In the genomic region with DNA sequence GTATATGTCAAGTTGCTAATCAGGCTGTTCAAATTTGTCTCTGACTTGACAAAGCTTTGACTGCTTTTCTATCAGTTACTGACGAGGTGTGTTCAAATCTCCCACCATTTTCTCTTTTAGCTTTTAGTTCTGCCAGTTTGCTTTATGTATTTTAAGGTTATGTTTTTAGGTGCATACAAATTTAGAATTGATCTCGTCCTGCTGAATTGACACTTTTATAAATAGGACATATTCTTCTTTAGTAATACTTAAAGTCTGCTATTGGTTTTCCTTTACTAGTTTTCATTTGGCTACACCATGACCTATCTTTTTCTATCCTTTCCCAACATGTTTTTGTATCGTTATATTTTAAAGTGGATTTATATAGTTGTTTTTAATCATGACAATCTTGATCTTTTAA, we compare ENCODE assay signal across 30 cellular contexts.
"Had no signal": no experiment of that assay in that cellular context is flagged by ENCODE, and none has a peak within 500 bp of the region (broad histone marks: within the 10 kb centered on the region; RNA-seq: fewer than 3 reads in every experiment).

No MANE protein-coding gene starts in this region.

- H3K27ac Mint-ChIP-seq: activated CD4-positive, alpha-beta memory T cell treated with anti-CD3 and anti-CD28 coated beads for 36 hours; activated CD4-positive, alpha-beta T cell treated with anti-CD3 and anti-CD28 coated beads for 36 hours; activated CD4-positive, alpha-beta T cell treated with anti-CD3 and anti-CD28 coated beads, Interleukin-2, amount 10 ng/mL, durations not matched to agents 24 days and 14 days; activated CD8-positive, alpha-beta memory T cell treated with anti-CD3 and anti-CD28 coated beads, Interleukin-2, amount 10 ng/mL, durations not matched to agents 7 days and 5 days; activated CD8-positive, alpha-beta T cell treated with anti-CD3 and anti-CD28 coated beads, Interleukin-2, amount 10 ng/mL, durations not matched to agents 7 days and 5 days; activated naive CD4-positive, alpha-beta T cell treated with anti-CD3 and anti-CD28 coated beads for 36 hours; activated naive CD4-positive, alpha-beta T cell treated with anti-CD3 and anti-CD28 coated beads, Interleukin-2, amount 50 U/mL, for 24 hours; activated naive CD8-positive, alpha-beta T cell treated with anti-CD3 and anti-CD28 coated beads for 36 hours; activated naive CD8-positive, alpha-beta T cell treated with anti-CD3 and anti-CD28 coated beads, Interleukin-2, amount 50 U/mL, for 24 hours; activated T-helper 1 cell treated with anti-CD3 and anti-CD28 coated beads, Interleukin-12 subunit alpha, Interleukin-12 subunit beta, Interleukin-2, Interleukin-4 antibody, amounts not matched to agents 30 ng/mL and 10 ng/mL and 1 ng/mL, durations not matched to agents 14 hours and 24 hours and 36 hours; activated T-helper 2 cell treated with anti-CD3 and anti-CD28 coated beads, Interferon-gamma antibody, Interleukin-2, Interleukin-4, amounts not matched to agents 10 μg/mL and 5 μg/mL and 100 μg/mL, durations not matched to agents 14 hours and 24 hours and 36 hours; dendritic cell treated with granulocyte-macrophage colony-stimulating factor and Interleukin-4, amounts not matched to agents 40 ng/mL and 50 ng/mL, for 4 days had no signal

- H3K4me3 Mint-ChIP-seq: activated CD4-positive, alpha-beta memory T cell treated with anti-CD3 and anti-CD28 coated beads for 36 hours; activated CD4-positive, alpha-beta T cell treated with anti-CD3 and anti-CD28 coated beads for 36 hours; activated CD4-positive, alpha-beta T cell treated with anti-CD3 and anti-CD28 coated beads, Interleukin-2, amount 10 ng/mL, durations not matched to agents 24 days and 14 days; activated CD8-positive, alpha-beta memory T cell treated with anti-CD3 and anti-CD28 coated beads, Interleukin-2, amount 10 ng/mL, durations not matched to agents 7 days and 5 days; activated CD8-positive, alpha-beta T cell treated with anti-CD3 and anti-CD28 coated beads, Interleukin-2, amount 10 ng/mL, durations not matched to agents 7 days and 5 days; activated naive CD4-positive, alpha-beta T cell treated with anti-CD3 and anti-CD28 coated beads for 36 hours; activated naive CD4-positive, alpha-beta T cell treated with anti-CD3 and anti-CD28 coated beads, Interleukin-2, amount 50 U/mL, for 24 hours; activated naive CD8-positive, alpha-beta T cell treated with anti-CD3 and anti-CD28 coated beads for 36 hours; activated naive CD8-positive, alpha-beta T cell treated with anti-CD3 and anti-CD28 coated beads, Interleukin-2, amount 50 U/mL, for 24 hours; activated T-helper 1 cell treated with anti-CD3 and anti-CD28 coated beads, Interleukin-12 subunit alpha, Interleukin-12 subunit beta, Interleukin-2, Interleukin-4 antibody, amounts not matched to agents 30 ng/mL and 10 ng/mL and 1 ng/mL, durations not matched to agents 14 hours and 24 hours and 36 hours; dendritic cell treated with granulocyte-macrophage colony-stimulating factor and Interleukin-4, amounts not matched to agents 40 ng/mL and 50 ng/mL, for 4 days had no signal

- H3K36me3 Mint-ChIP-seq: activated CD4-positive, alpha-beta memory T cell treated with anti-CD3 and anti-CD28 coated beads for 36 hours; activated CD8-positive, alpha-beta memory T cell treated with anti-CD3 and anti-CD28 coated beads, Interleukin-2, amount 10 ng/mL, durations not matched to agents 7 days and 5 days had no signal

- DNase-seq: activated CD4-positive, alpha-beta memory T cell treated with anti-CD3 and anti-CD28 coated beads for 36 hours; activated CD4-positive, alpha-beta T cell treated with anti-CD3 and anti-CD28 coated beads, Interleukin-2, amount 10 ng/mL, durations not matched to agents 24 days and 14 days; activated CD4-positive, CD25-positive, alpha-beta regulatory T cell; activated CD4-positive, CD25-positive, alpha-beta regulatory T cell treated with anti-CD3 and anti-CD28 coated beads, Interleukin-2, amount 50 U/mL, for 72 hours; activated CD8-positive, alpha-beta memory T cell treated with anti-CD3 and anti-CD28 coated beads, Interleukin-2, amount 50 U/mL, for 4 hours; activated CD8-positive, alpha-beta T cell treated with anti-CD3 and anti-CD28 coated beads, Interleukin-2, amount 10 ng/mL, durations not matched to agents 7 days and 5 days; activated effector memory CD4-positive, alpha-beta T cell treated with anti-CD3 and anti-CD28 coated beads, Interleukin-2, amount 50 U/mL, for 16 hours; activated naive CD4-positive, alpha-beta T cell treated with anti-CD3 and anti-CD28 coated beads for 36 hours; activated naive CD8-positive, alpha-beta T cell treated with anti-CD3 and anti-CD28 coated beads for 36 hours; activated naive CD8-positive, alpha-beta T cell treated with anti-CD3 and anti-CD28 coated beads, Interleukin-2, amount 50 U/mL, for 24 hours; amygdala; body of pancreas; caudate nucleus; cerebellar nuclear complex; effector memory CD4-positive, alpha-beta T cell; esophagus squamous epithelium; foreskin melanocyte; heart right ventricle; T-helper 2 cell had no signal

- H3K9me3 ChIP-seq: adrenal gland, body of pancreas, esophagus squamous epithelium, gastroesophageal sphincter, heart right ventricle had no signal

- ATAC-seq: activated CD4-positive, alpha-beta T cell treated with anti-CD3 and anti-CD28 coated beads for 36 hours; activated CD8-positive, alpha-beta memory T cell treated with anti-CD3 and anti-CD28 coated beads, Interleukin-2, amount 10 ng/mL, durations not matched to agents 7 days and 5 days; activated CD8-positive, alpha-beta T cell treated with anti-CD3 and anti-CD28 coated beads, Interleukin-2, amount 10 ng/mL, durations not matched to agents 7 days and 5 days; activated naive CD8-positive, alpha-beta T cell treated with anti-CD3 and anti-CD28 coated beads, Interleukin-2, amount 50 U/mL, for 24 hours; body of pancreas; gastroesophageal sphincter; heart right ventricle had no signal

- H3K27me3 ChIP-seq: adrenal gland, body of pancreas, dorsolateral prefrontal cortex, esophagus squamous epithelium, gastroesophageal sphincter, heart right ventricle had no signal

- H3K4me1 ChIP-seq: adrenal gland, body of pancreas, esophagus squamous epithelium, gastroesophageal sphincter had no signal

- H3K27me3 Mint-ChIP-seq: activated CD4-positive, alpha-beta memory T cell treated with anti-CD3 and anti-CD28 coated beads for 36 hours; activated CD4-positive, alpha-beta T cell treated with anti-CD3 and anti-CD28 coated beads for 36 hours; activated naive CD4-positive, alpha-beta T cell treated with anti-CD3 and anti-CD28 coated beads, Interleukin-2, amount 50 U/mL, for 24 hours; activated naive CD8-positive, alpha-beta T cell treated with anti-CD3 and anti-CD28 coated beads for 36 hours; dendritic cell treated with granulocyte-macrophage colony-stimulating factor and Interleukin-4, amounts not matched to agents 40 ng/mL and 50 ng/mL, for 4 days had no signal

- H3K27ac ChIP-seq: adrenal gland, body of pancreas, coronary artery, dorsolateral prefrontal cortex, epithelial cell of prostate, esophagus squamous epithelium, gastroesophageal sphincter, heart right ventricle had no signal

- H3K9me3 Mint-ChIP-seq: activated CD4-positive, alpha-beta memory T cell treated with anti-CD3 and anti-CD28 coated beads for 36 hours; activated CD4-positive, alpha-beta T cell treated with anti-CD3 and anti-CD28 coated beads, Interleukin-2, amount 10 ng/mL, durations not matched to agents 24 days and 14 days; activated naive CD4-positive, alpha-beta T cell treated with anti-CD3 and anti-CD28 coated beads, Interleukin-2, amount 50 U/mL, for 24 hours; activated naive CD8-positive, alpha-beta T cell treated with anti-CD3 and anti-CD28 coated beads, Interleukin-2, amount 50 U/mL, for 24 hours; activated T-helper 1 cell treated with anti-CD3 and anti-CD28 coated beads, Interleukin-12 subunit alpha, Interleukin-12 subunit beta, Interleukin-2, Interleukin-4 antibody, amounts not matched to agents 30 ng/mL and 10 ng/mL and 1 ng/mL, durations not matched to agents 14 hours and 24 hours and 36 hours; dendritic cell treated with granulocyte-macrophage colony-stimulating factor and Interleukin-4, amounts not matched to agents 40 ng/mL and 50 ng/mL, for 4 days had no signal

- H3K36me3 ChIP-seq: adrenal gland, esophagus squamous epithelium, gastroesophageal sphincter had no signal

- H3K4me3 ChIP-seq: adrenal gland, body of pancreas, coronary artery, dorsolateral prefrontal cortex, esophagus squamous epithelium, gastroesophageal sphincter, heart right ventricle had no signal

- H3K4me1 Mint-ChIP-seq: activated CD4-positive, alpha-beta T cell treated with anti-CD3 and anti-CD28 coated beads for 36 hours; activated CD4-positive, alpha-beta T cell treated with anti-CD3 and anti-CD28 coated beads, Interleukin-2, amount 10 ng/mL, durations not matched to agents 24 days and 14 days; activated CD8-positive, alpha-beta memory T cell treated with anti-CD3 and anti-CD28 coated beads, Interleukin-2, amount 10 ng/mL, durations not matched to agents 7 days and 5 days; activated naive CD4-positive, alpha-beta T cell treated with anti-CD3 and anti-CD28 coated beads, Interleukin-2, amount 50 U/mL, for 24 hours; activated naive CD8-positive, alpha-beta T cell treated with anti-CD3 and anti-CD28 coated beads for 36 hours; activated naive CD8-positive, alpha-beta T cell treated with anti-CD3 and anti-CD28 coated beads, Interleukin-2, amount 50 U/mL, for 24 hours had no signal
